27 cellular contexts compared by ENCODE assay signal in the genomic region with DNA sequence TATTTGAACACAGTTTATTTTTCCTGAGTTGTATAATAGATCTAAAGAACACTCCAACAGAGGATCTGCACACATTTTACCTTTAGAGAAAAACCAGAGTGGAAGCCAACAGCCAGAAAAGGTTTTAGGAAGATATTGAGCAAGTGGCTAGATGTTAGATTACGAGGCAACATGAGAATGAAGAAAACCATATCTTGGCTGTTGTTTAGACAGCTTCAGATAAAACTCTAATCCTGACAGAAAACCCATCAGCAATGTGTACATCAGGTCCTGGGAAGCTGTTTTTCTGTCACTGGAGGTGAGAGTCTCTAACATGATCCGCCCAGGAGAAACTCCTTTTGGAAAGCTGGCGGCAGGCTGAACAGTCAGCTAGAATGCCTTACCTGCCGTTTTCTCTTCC.
"Had no signal": no experiment of that assay in that cellular context is flagged by ENCODE, and none has a peak within 500 bp of the region (broad histone marks: within the 10 kb centered on the region; RNA-seq: fewer than 3 reads in every experiment).

No MANE protein-coding gene starts in this region.

- FAIRE-seq: urothelium cell line had no signal

- H3K4me1 ChIP-seq: parathyroid adenoma, right lobe of liver, suprapubic skin, upper lobe of right lung had no signal

- H3K9me3 ChIP-seq: neutrophil, right atrium auricular region, right lobe of liver, thoracic aorta, upper lobe of right lung had no signal

- H3K27me3 ChIP-seq: neural progenitor cell, right atrium auricular region, right lobe of liver, tibial artery, upper lobe of right lung had no signal

- H3K79me2 ChIP-seq: parathyroid adenoma had no signal

- H2AFZ ChIP-seq: neural progenitor cell, parathyroid adenoma had no signal

- H3K9me3 Mint-ChIP-seq: stimulated activated effector memory CD8-positive, alpha-beta T cell treated with anti-CD3 and anti-CD28 coated beads, Interleukin-12 subunit alpha, Interleukin-12 subunit beta, amount 100 ng/mL, for 72 hours; stimulated activated naive CD8-positive, alpha-beta T cell treated with anti-CD3 and anti-CD28 coated beads, Interleukin-15, Interleukin-2, amounts not matched to agents 100 ng/mL and 50 ng/mL, for 24 hours had no signal

- DNase-seq: head of caudate nucleus; hypothalamus; islet precursor cell; left ventricle myocardium inferior; mesendoderm; midbrain; mucosa of descending colon; naive thymus-derived CD4-positive, alpha-beta T cell; nephron progenitor cell; occipital lobe; right lobe of liver; stimulated activated CD4-positive, alpha-beta T cell treated with anti-CD3 and anti-CD28 coated beads, Interleukin-12 subunit alpha, Interleukin-12 subunit beta, amount 100 ng/mL, for 4 hours; stimulated activated CD4-positive, alpha-beta T cell treated with anti-CD3 and anti-CD28 coated beads, Interleukin-4, amount 100 ng/mL, for 24 hours; stimulated activated naive CD4-positive, alpha-beta T cell; tibial artery; trophoblast cell; upper lobe of right lung had no signal

- H3K36me3 Mint-ChIP-seq: neural progenitor cell; stimulated activated effector memory CD8-positive, alpha-beta T cell treated with anti-CD3 and anti-CD28 coated beads, Interleukin-12 subunit alpha, Interleukin-12 subunit beta, amount 100 ng/mL, for 72 hours had no signal

- H3K27ac ChIP-seq: left ventricle myocardium inferior, neural progenitor cell, neutrophil, parathyroid adenoma, right atrium auricular region, right lobe of liver, suprapubic skin, thoracic aorta, tibial artery, upper lobe of right lung had no signal

- H3K4me2 ChIP-seq: neural progenitor cell had no signal

- H3K4me3 ChIP-seq: left ventricle myocardium inferior, lung, mucosa of descending colon, neural progenitor cell, right atrium auricular region, right lobe of liver, suprapubic skin, thoracic aorta, tibial artery, upper lobe of right lung had no signal

- H3K36me3 ChIP-seq: left ventricle myocardium inferior, neural progenitor cell, neutrophil, right atrium auricular region, right lobe of liver, suprapubic skin, thoracic aorta, tibial artery, upper lobe of right lung had no signal

- H3K27ac Mint-ChIP-seq: naive thymus-derived CD4-positive, alpha-beta T cell; neural progenitor cell; stimulated activated effector memory CD8-positive, alpha-beta T cell treated with anti-CD3 and anti-CD28 coated beads, Interleukin-12 subunit alpha, Interleukin-12 subunit beta, amount 100 ng/mL, for 72 hours; stimulated activated naive CD8-positive, alpha-beta T cell treated with anti-CD3 and anti-CD28 coated beads, Interleukin-15, Interleukin-2, amounts not matched to agents 100 ng/mL and 50 ng/mL, for 24 hours had no signal

- ATAC-seq: mucosa of descending colon; naive thymus-derived CD4-positive, alpha-beta T cell; right lobe of liver; stimulated activated effector memory CD8-positive, alpha-beta T cell treated with anti-CD3 and anti-CD28 coated beads, Interleukin-12 subunit alpha, Interleukin-12 subunit beta, amount 100 ng/mL, for 72 hours; upper lobe of right lung had no signal

- H3K4me3 Mint-ChIP-seq: naive thymus-derived CD4-positive, alpha-beta T cell; nephron progenitor cell; neural progenitor cell; stimulated activated effector memory CD8-positive, alpha-beta T cell treated with anti-CD3 and anti-CD28 coated beads, Interleukin-12 subunit alpha, Interleukin-12 subunit beta, amount 100 ng/mL, for 72 hours; stimulated activated naive CD8-positive, alpha-beta T cell treated with anti-CD3 and anti-CD28 coated beads, Interleukin-15, Interleukin-2, amounts not matched to agents 100 ng/mL and 50 ng/mL, for 24 hours had no signal
